Comparison of ENCODE assay signal across 13 cellular contexts in genomic region chr4:76623217-76624060, GRCh38.
DNase-seq lines count a peak whose midpoint lies in the region; ATAC-seq, FAIRE-seq and TF ChIP-seq lines count a peak whose summit lies in the region.
"Had no signal": no experiment of that assay in that cellular context is flagged by ENCODE, and none has a peak within 500 bp of the region (broad histone marks: within the 10 kb centered on the region; RNA-seq: fewer than 3 reads in every experiment).

No MANE protein-coding gene starts in this region.

- no peak overlapping the region for H2AFZ ChIP-seq in GM23248

- peak overlapping the region; percentile 85 for H3K9ac ChIP-seq in GM23248
- H3K9ac ChIP-seq in kidney (ENCODE audit: low read length in 2 of 2) = peak overlapping the region in 1 of 2 donors; percentile 0
- H3K9ac ChIP-seq in skeletal muscle tissue (ENCODE audit: low read depth in 1 of 3, low read length in 3 of 3) = no peak overlapping the region
- H3K9ac ChIP-seq: BLaER1 had no signal

- peak overlapping the region; percentile 48 for H3K4me3 ChIP-seq in GM23248
- H3K4me3 ChIP-seq in body of pancreas = no peak overlapping the region
- no peak overlapping the region for H3K4me3 ChIP-seq in kidney (ENCODE audit: low read length in 2 of 2)
- no peak overlapping the region for H3K4me3 ChIP-seq in skeletal muscle tissue (ENCODE audit: low read length in 3 of 3)
- H3K4me3 ChIP-seq: BLaER1 had no signal

- TF ChIP-seq CTCF in body of pancreas (IDR thresholded peaks at IDR 0.05) (no peak), kidney (IDR thresholded peaks at IDR 0.05; ENCODE audit: borderline replicate concordance, extremely low read depth, insufficient read depth) (no peak)

- H3K4me2 ChIP-seq in GM23248 (ENCODE audit: unreplicated experiment) = peak overlapping the region; percentile 72
- H3K4me2 ChIP-seq: BLaER1 had no signal

- no peaks in the 10 kb centered on the region for H4K20me1 ChIP-seq in GM23248 (ENCODE audit: insufficient read depth)
- H4K20me1 ChIP-seq: BLaER1 had no signal

- H3K9me2 ChIP-seq in GM23248 (ENCODE audit: insufficient read depth) = no peaks in the 10 kb centered on the region; the same call in 1 of the 2 replicates

- intact Hi-C loops in body of pancreas (cut with DNase I) = no loop called here
- intact Hi-C loops in kidney (cut with DNase I) = no loop called here

- H3K27ac ChIP-seq in GM23248 = peak overlapping the region; percentile 97
- H3K27ac ChIP-seq in body of pancreas = peak overlapping the region; percentile 75 to 90 (median 86)
- peak overlapping the region; percentile 59 for H3K27ac ChIP-seq in kidney (ENCODE audit: low read depth in 2 of 2, low read length in 2 of 2)
- peak overlapping the region; percentile 46 for H3K27ac ChIP-seq in skeletal muscle tissue (ENCODE audit: low read depth, low read length)
- H3K27ac ChIP-seq: BLaER1 had no signal

- in situ Hi-C loops in GM23248 (cut with MboI) = no loop called here

- FAIRE-seq in kidney (lab: Jason Lieb, UNC) = peak; percentile 46

- H3K79me2 ChIP-seq in GM23248 (ENCODE audit: insufficient read depth) = no peaks in the 10 kb centered on the region

- no peak for TF ChIP-seq POLR2A in body of pancreas (IDR thresholded peaks at IDR 0.05)

- ATAC-seq in body of pancreas = peak; percentile 34

- H3K9me3 ChIP-seq in GM23248 (ENCODE audit: low read depth) = no peaks in the 10 kb centered on the region
- H3K9me3 ChIP-seq in body of pancreas = no peaks in the 10 kb centered on the region
- no peaks in the 10 kb centered on the region for H3K9me3 ChIP-seq in kidney (ENCODE audit: control insufficient read depth in 1 of 2, low read length in 2 of 2)
- no peaks in the 10 kb centered on the region for H3K9me3 ChIP-seq in skeletal muscle tissue (ENCODE audit: control insufficient read depth in 3 of 3, low read length in 3 of 3)
- H3K9me3 ChIP-seq: BLaER1 had no signal

- H3K4me1 ChIP-seq in GM23248 (ENCODE audit: insufficient read depth) = peaks cover 54% of the 10 kb centered on the region
- H3K4me1 ChIP-seq in body of pancreas = peaks cover 57% of the 10 kb centered on the region
- H3K4me1 ChIP-seq in kidney (ENCODE audit: control insufficient read depth in 1 of 2, insufficient read depth in 1 of 2, low read depth in 1 of 2, low read length in 2 of 2) = peaks cover 0 to 15% of the 10 kb centered on the region in 2 donors
- H3K4me1 ChIP-seq in skeletal muscle tissue (ENCODE audit: control insufficient read depth in 3 of 3, insufficient read depth in 3 of 3, low read length in 3 of 3) = peaks cover 0 to 5% (median 4%) of the 10 kb centered on the region in 3 donors

- H3F3A ChIP-seq in GM23248 (ENCODE audit: insufficient read depth) = peaks cover 45% of the 10 kb centered on the region

- no peaks in the 10 kb centered on the region for H3K36me3 ChIP-seq in GM23248 (ENCODE audit: low read depth)
- H3K36me3 ChIP-seq in body of pancreas (replicated peaks in 1 of 2; ENCODE audit: insufficient read depth in 1 of 2, low read depth in 2 of 2) = no peaks in the 10 kb centered on the region
- H3K36me3 ChIP-seq in kidney (ENCODE audit: control insufficient read depth in 1 of 2, insufficient read depth in 2 of 2, low read length in 2 of 2) = no peaks in the 10 kb centered on the region
- no peaks in the 10 kb centered on the region for H3K36me3 ChIP-seq in skeletal muscle tissue (ENCODE audit: control insufficient read depth in 3 of 3, insufficient read depth in 3 of 3, low read length in 3 of 3)
- H3K36me3 ChIP-seq: BLaER1 had no signal

- 76 to 78% methylated on average over 4 of the region's 4 CpGs for WGBS in GM23248 (ENCODE audit: low coverage in 1 of 2, low lambda C conversion rate in 2 of 2, missing lambda C conversion rate in 2 of 2), 2 experiments
- 85 to 91% methylated on average over 4 of the region's 4 CpGs for WGBS in body of pancreas, 2 donors

- peak; percentile 61 for DNase-seq in GM23248
- peak in 1 of 4 donors; percentile 9 for DNase-seq in body of pancreas
- no peak for DNase-seq in kidney
- DNase-seq in NCI-H187 treated with DMSO at 0.1 percent for 48 hours (lab: John Stamatoyannopoulos, UW) = no peak
- DNase-seq in NCI-H2196 (lab: John Stamatoyannopoulos, UW; ENCODE audit: unreplicated experiment) = no peak
- DNase-seq in HuH-7.5 (ENCODE audit: low spot score) = no peak
- DNase-seq in NOMO-1 treated with dmso at 0.1 percent for 144 hours (lab: John Stamatoyannopoulos, UW; ENCODE audit: unreplicated experiment) = no peak
- DNase-seq: MV-4-11; naive B cell; NCI-H446; stimulated activated CD4-positive, alpha-beta T cell treated with anti-CD3 and anti-CD28 coated beads, Interleukin-12 subunit alpha, Interleukin-12 subunit beta, amount 100 ng/mL, for 4 hours had no signal

- no peaks in the 10 kb centered on the region for H3K27me3 ChIP-seq in GM23248 (replicated peaks; ENCODE audit: insufficient read depth)
- H3K27me3 ChIP-seq in body of pancreas = no peaks in the 10 kb centered on the region
- peaks cover 0 to 4% (median 0%) of the 10 kb centered on the region in 3 donors for H3K27me3 ChIP-seq in skeletal muscle tissue (ENCODE audit: control insufficient read depth in 3 of 3, insufficient read depth in 3 of 3, low read length in 3 of 3)
- H3K27me3 ChIP-seq: BLaER1 had no signal

Comparison
In these comparisons a context has a peak if more than half of its experiments do, and no peak if none do; other contexts are left out.
1. H3K27ac ChIP-seq: peak in every context shown above with its lines; median percentile 97 in GM23248; 86 in body of pancreas; 59 in kidney; 46 in skeletal muscle tissue.